ENCODE assay signal across 17 cellular contexts in the genomic region with DNA sequence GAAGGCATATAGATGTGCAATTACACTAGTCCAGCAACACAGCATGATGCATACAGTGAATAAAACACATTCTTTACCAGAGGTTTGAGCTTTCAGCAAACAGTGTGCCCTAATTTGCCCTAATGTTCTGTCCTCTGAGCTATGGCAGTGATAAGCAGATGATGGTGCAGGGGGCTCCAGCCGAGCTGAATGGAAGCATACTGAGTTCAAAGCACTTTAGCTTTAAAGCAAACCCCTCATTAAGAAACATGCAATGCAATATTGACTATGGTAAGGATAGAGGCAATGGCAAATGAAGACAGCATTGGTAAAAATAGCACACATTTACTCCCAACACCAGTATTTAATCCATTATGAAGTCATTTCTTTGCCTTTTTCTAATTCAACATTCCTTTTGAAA.
A peak's percentile ranks its signal among the peaks of the same experiment; 100 is the strongest.
DNase-seq lines count a peak whose midpoint lies in the region; ATAC-seq and TF ChIP-seq lines count a peak whose summit lies in the region.
"Had no signal": no experiment of that assay in that cellular context is flagged by ENCODE, and none has a peak within 500 bp of the region (broad histone marks: within the 10 kb centered on the region; RNA-seq: fewer than 3 reads in every experiment).

No MANE protein-coding gene starts in this region.

- no peaks in the 10 kb centered on the region for H3K36me3 ChIP-seq in neural cell (ENCODE audit: insufficient read depth, low read length)
- H3K36me3 ChIP-seq: BLaER1 had no signal

- H2AFZ ChIP-seq in neural cell (ENCODE audit: low read depth, low read length) = peak overlapping the region; percentile 3
- H2AFZ ChIP-seq: GM23338 had no signal

- H3K27ac Mint-ChIP-seq in osteocyte (ENCODE audit: unreplicated experiment) = no peak overlapping the region
- H3K27ac Mint-ChIP-seq in activated naive CD4-positive, alpha-beta T cell treated with anti-CD3 and anti-CD28 coated beads, Interleukin-2, amount 50 U/mL, for 72 hours = no peak overlapping the region
- H3K27ac Mint-ChIP-seq: B cell; CD4-positive, CD25-positive, alpha-beta regulatory T cell; CD8-positive, alpha-beta T cell; GM23338 had no signal

- no peak for TF ChIP-seq RAD21 in neural cell (conservative IDR thresholded peaks at IDR 0.05)

- no peaks in the 10 kb centered on the region for H3K79me2 ChIP-seq in neural cell (replicated peaks; ENCODE audit: insufficient read depth, low read length)

- H3K9me3 Mint-ChIP-seq in osteocyte (ENCODE audit: unreplicated experiment) = no peaks in the 10 kb centered on the region
- H3K9me3 Mint-ChIP-seq in activated naive CD4-positive, alpha-beta T cell treated with anti-CD3 and anti-CD28 coated beads, Interleukin-2, amount 50 U/mL, for 72 hours = no peaks in the 10 kb centered on the region
- H3K9me3 Mint-ChIP-seq: CD8-positive, alpha-beta T cell; GM23338; H9 had no signal

- peak overlapping the region; percentile 31 for H3K4me2 ChIP-seq in neural cell (ENCODE audit: low read length)
- H3K4me2 ChIP-seq: BLaER1, GM23338 had no signal

- no peak for ATAC-seq in activated naive CD4-positive, alpha-beta T cell treated with anti-CD3 and anti-CD28 coated beads, Interleukin-2, amount 50 U/mL, for 72 hours
- ATAC-seq: CD8-positive, alpha-beta T cell; GM23338; HCT116 had no signal

- no peaks in the 10 kb centered on the region for H4K20me1 ChIP-seq in neural cell (ENCODE audit: insufficient read depth)
- H4K20me1 ChIP-seq: BLaER1 had no signal

- peak; percentile 65 for TF ChIP-seq EP300 in neural cell (conservative IDR thresholded peaks at IDR 0.05; ENCODE audit: poor library complexity, severe bottlenecking)

- TF ChIP-seq CTCF in neural cell (IDR thresholded peaks at IDR 0.05; ENCODE audit: poor library complexity, severe bottlenecking) = peak; percentile 21
- TF ChIP-seq CTCF in osteocyte (IDR thresholded peaks at IDR 0.05) = no peak

- no peaks in the 10 kb centered on the region for H3F3A ChIP-seq in neural cell (ENCODE audit: insufficient read depth, low read length, poor library complexity, severe bottlenecking)

- no peaks in the 10 kb centered on the region for H3K9me2 ChIP-seq in neural cell (ENCODE audit: insufficient read depth, low read length)

- peak overlapping the region; percentile 15 for H3K9ac ChIP-seq in neural cell (ENCODE audit: low read length)
- H3K9ac ChIP-seq: BLaER1 had no signal

- H3K27ac ChIP-seq in neural cell (ENCODE audit: low read length) = peak overlapping the region; percentile 46
- H3K27ac ChIP-seq: 22Rv1, BLaER1, C4-2B had no signal

- H3K36me3 Mint-ChIP-seq in osteocyte (ENCODE audit: unreplicated experiment) = no peaks in the 10 kb centered on the region
- no peaks in the 10 kb centered on the region for H3K36me3 Mint-ChIP-seq in activated naive CD4-positive, alpha-beta T cell treated with anti-CD3 and anti-CD28 coated beads, Interleukin-2, amount 50 U/mL, for 72 hours
- H3K36me3 Mint-ChIP-seq: CD4-positive, CD25-positive, alpha-beta regulatory T cell; CD8-positive, alpha-beta T cell had no signal

- peak; percentile 75 for DNase-seq in DMS79 (lab: John Stamatoyannopoulos, UW)
- no peak for DNase-seq in DMS79 treated with DMSO at 0.1 percent for 48 hours (lab: John Stamatoyannopoulos, UW)
- DNase-seq in NCI-H2081 treated with DMSO at 0.1 percent for 48 hours (lab: John Stamatoyannopoulos, UW) = peak; percentile 1
- DNase-seq in osteocyte (ENCODE audit: extremely low spot score, unreplicated experiment) = no peak
- DNase-seq in activated naive CD4-positive, alpha-beta T cell treated with anti-CD3 and anti-CD28 coated beads, Interleukin-2, amount 50 U/mL, for 72 hours (ENCODE audit: low spot score in 2 of 2) = no peak
- DNase-seq: Caco-2; CD4-positive, CD25-positive, alpha-beta regulatory T cell; CD8-positive, alpha-beta T cell; GF-D8; H9 had no signal

- no peaks in the 10 kb centered on the region for H3K9me3 ChIP-seq in neural cell (ENCODE audit: low read length)
- H3K9me3 ChIP-seq: BLaER1, Caco-2 had no signal

- peak overlapping the region; percentile 22 for H3K4me3 ChIP-seq in neural cell (ENCODE audit: low read length)
- H3K4me3 ChIP-seq: BLaER1, GM23338 had no signal

- peaks cover 56% of the 10 kb centered on the region for H3K4me1 Mint-ChIP-seq in osteocyte (ENCODE audit: unreplicated experiment)
- H3K4me1 Mint-ChIP-seq: B cell; CD4-positive, CD25-positive, alpha-beta regulatory T cell had no signal

- H3K4me3 Mint-ChIP-seq in osteocyte (ENCODE audit: unreplicated experiment) = no peak overlapping the region
- H3K4me3 Mint-ChIP-seq: B cell; CD8-positive, alpha-beta T cell; GM23338; H9 had no signal

- H3K27me3 ChIP-seq in neural cell (ENCODE audit: insufficient read depth, low read depth, low read length) = peaks cover 9% of the 10 kb centered on the region
- H3K27me3 ChIP-seq: BLaER1 had no signal

- peaks cover 5% of the 10 kb centered on the region for H3K27me3 Mint-ChIP-seq in osteocyte (ENCODE audit: unreplicated experiment)
- H3K27me3 Mint-ChIP-seq: B cell; CD4-positive, CD25-positive, alpha-beta regulatory T cell had no signal

TF ChIP-seq in neural cell, 6 proteins besides CTCF, POLR2A, EP300 and RAD21:
- TF ChIP-seq SMC3 (conservative IDR thresholded peaks at IDR 0.05; ENCODE audit: poor library complexity) (peak; percentile 41), EZH2 (IDR thresholded peaks at IDR 0.05; ENCODE audit: borderline replicate concordance, insufficient read depth, low read length, poor library complexity, severe bottlenecking) (no peak), POLR2AphosphoS5 (IDR thresholded peaks at IDR 0.05) (peak; percentile 88)

Comparison
In these comparisons a context has a peak if more than half of its experiments do, and no peak if none do; other contexts are left out.
1. DNase-seq: peak in DMS79 (single experiment) and NCI-H2081 treated with DMSO at 0.1 percent for 48 hours (single experiment); none in DMS79 treated with DMSO at 0.1 percent for 48 hours (single experiment), osteocyte (single experiment) and activated naive CD4-positive, alpha-beta T cell treated with anti-CD3 and anti-CD28 coated beads, Interleukin-2, amount 50 U/mL, for 72 hours (0 of 2).